In the genomic region with DNA sequence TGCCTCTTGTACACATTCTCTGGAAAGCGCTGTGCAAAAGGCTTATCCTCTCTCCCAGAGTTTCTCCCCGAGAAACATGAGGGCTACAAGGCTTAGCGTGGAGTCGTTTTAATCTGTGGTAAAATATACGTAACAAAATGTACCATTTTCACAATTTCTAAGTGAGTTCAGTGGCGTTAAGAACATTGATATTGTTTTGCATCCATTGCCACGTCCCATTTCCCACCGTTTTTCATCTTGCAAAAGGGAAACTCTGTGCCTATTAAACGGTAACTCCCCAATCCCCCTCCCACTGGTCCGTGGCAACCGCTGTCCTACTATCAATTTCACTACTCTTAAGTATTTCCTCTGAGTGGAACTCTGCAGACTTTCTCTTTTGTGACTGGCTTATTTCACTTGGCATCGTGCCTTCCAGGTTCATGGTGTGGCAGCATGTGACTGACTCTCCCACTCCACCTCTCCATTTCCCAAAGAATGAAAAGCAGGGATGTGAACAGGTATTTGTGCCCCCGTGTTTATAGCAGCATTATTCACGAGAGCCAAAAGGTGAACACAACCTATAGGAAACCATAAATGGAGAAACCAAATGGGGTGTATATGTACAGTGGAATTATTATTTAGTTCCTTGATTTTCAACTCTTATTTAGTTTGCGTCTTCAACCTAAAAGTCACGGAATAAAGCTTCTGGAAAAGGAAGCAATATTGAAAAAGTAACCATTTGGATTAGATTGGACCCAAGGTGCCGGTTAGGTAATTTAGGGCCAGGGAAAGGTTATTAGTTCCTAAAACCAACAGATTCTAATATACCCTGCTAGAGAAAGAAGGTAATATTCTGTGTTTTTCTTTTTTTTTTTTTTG, we compare ENCODE assay signal across 7 cellular contexts. TPM values are rescaled to one million over a fixed set of nuclear protein-coding genes. Genes with fewer than 3 reads are reported as not detected.
A peak's percentile ranks its signal among the peaks of the same experiment; 100 is the strongest.
DNase-seq lines count a peak whose midpoint lies in the region; ATAC-seq and TF ChIP-seq lines count a peak whose summit lies in the region.

No MANE protein-coding gene starts in this region.

- no peaks in the 10 kb centered on the region for H3K36me3 Mint-ChIP-seq in chondrocyte (ENCODE audit: low read depth)

- DNase-seq in NCI-H1092 treated with DMSO at 0.1 percent for 48 hours (lab: John Stamatoyannopoulos, UW) (peak; percentile 59), T-helper 2 cell (peak in 3 of 5 experiments; percentile 10 to 55 (median 23)), chondrocyte (ENCODE audit: low spot score) (no peak), medulla oblongata (ENCODE audit: extremely low spot score) (peak; percentile 61), posterior cingulate gyrus (no peak)
- peak; percentile 49 for DNase-seq in stimulated activated naive CD8-positive, alpha-beta T cell treated with anti-CD3 and anti-CD28 coated beads, Interleukin-15, Interleukin-2, amounts not matched to agents 100 U/mL and 50 U/mL, for 24 hours

- peak overlapping the region; percentile 99 for H3K27ac Mint-ChIP-seq in chondrocyte (ENCODE audit: unreplicated experiment)

- no peaks in the 10 kb centered on the region for H3K9me3 Mint-ChIP-seq in chondrocyte (ENCODE audit: low read depth)

- intact Hi-C loops in posterior cingulate gyrus (cut with DNase I), result loop anchor here (5.0 kb wide), 2 partner anchors 66 to 161 kb away; no protein-coding TSS in a partner anchor

- H3K27me3 Mint-ChIP-seq in chondrocyte (ENCODE audit: low read depth), result no peaks in the 10 kb centered on the region

- H3K4me3 ChIP-seq in GM12875 (ENCODE audit: low read depth, low read length), result peak overlapping the region; percentile 69

- no peak for ATAC-seq in stimulated activated naive CD8-positive, alpha-beta T cell treated with anti-CD3 and anti-CD28 coated beads, Interleukin-15, Interleukin-2, amounts not matched to agents 100 U/mL and 50 U/mL, for 24 hours

- peak overlapping the region; percentile 85 for H3K4me3 Mint-ChIP-seq in chondrocyte (ENCODE audit: unreplicated experiment)

- TF ChIP-seq CTCF in GM12875 (IDR thresholded peaks at IDR 0.05; ENCODE audit: borderline replicate concordance, insufficient read depth, low read depth, low read length), result no peak
- TF ChIP-seq CTCF in chondrocyte (IDR thresholded peaks at IDR 0.05), result no peak

- peaks cover 35% of the 10 kb centered on the region for H3K4me1 Mint-ChIP-seq in chondrocyte (ENCODE audit: low read depth)

RNA-seq across cellular contexts. Expression of a gene that starts 1.1 kb away (rescaled TPM):
- total RNA-seq in chondrocyte, result 35.2 to 42.2 TPM (median 41.1 TPM) in 3 replicates

RNA-seq across cellular contexts. Expression of a gene that starts 29.2 kb away (rescaled TPM):
- total RNA-seq in chondrocyte, result not detected in 3 replicates

Comparison
In these comparisons a context has a peak if more than half of its experiments do, and no peak if none do; other contexts are left out.
1. DNase-seq: peak in NCI-H1092 treated with DMSO at 0.1 percent for 48 hours (single experiment), T-helper 2 cell (3 of 5), medulla oblongata (single experiment) and stimulated activated naive CD8-positive, alpha-beta T cell treated with anti-CD3 and anti-CD28 coated beads, Interleukin-15, Interleukin-2, amounts not matched to agents 100 U/mL and 50 U/mL, for 24 hours (single experiment); none in chondrocyte (single experiment) and posterior cingulate gyrus (0 of 10).